1 cellular context compared by ENCODE assay signal in the genomic region with DNA sequence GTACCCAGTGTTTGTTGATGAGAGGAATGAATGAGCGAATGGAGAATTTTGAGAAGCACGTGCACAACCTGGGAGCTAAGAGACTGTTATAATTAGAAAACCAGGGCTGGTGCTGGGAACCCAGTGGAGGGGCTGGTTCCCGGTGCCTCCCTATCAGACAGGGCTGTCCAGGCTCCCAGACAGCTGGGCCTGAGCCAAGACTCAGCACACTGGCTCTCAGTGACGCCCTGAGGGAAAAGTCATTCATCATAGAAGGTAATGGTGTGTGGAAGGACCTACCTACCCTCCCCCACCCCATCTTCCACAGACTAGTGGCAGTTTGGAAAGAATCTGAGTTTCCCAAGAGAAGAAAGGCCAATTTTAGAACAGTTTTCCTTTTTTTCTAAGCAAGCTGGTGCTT.
TF ChIP-seq lines count a peak whose summit lies in the region.

No MANE protein-coding gene starts in this region.

TF ChIP-seq in SK-N-SH, 30 proteins besides CTCF, POLR2A, EP300 and RAD21 (continued from another document):
- TF ChIP-seq POLR2AphosphoS5 (IDR thresholded peaks at IDR 0.05; ENCODE audit: low read depth, low read length): no peak
- TF ChIP-seq, protein P1, sequence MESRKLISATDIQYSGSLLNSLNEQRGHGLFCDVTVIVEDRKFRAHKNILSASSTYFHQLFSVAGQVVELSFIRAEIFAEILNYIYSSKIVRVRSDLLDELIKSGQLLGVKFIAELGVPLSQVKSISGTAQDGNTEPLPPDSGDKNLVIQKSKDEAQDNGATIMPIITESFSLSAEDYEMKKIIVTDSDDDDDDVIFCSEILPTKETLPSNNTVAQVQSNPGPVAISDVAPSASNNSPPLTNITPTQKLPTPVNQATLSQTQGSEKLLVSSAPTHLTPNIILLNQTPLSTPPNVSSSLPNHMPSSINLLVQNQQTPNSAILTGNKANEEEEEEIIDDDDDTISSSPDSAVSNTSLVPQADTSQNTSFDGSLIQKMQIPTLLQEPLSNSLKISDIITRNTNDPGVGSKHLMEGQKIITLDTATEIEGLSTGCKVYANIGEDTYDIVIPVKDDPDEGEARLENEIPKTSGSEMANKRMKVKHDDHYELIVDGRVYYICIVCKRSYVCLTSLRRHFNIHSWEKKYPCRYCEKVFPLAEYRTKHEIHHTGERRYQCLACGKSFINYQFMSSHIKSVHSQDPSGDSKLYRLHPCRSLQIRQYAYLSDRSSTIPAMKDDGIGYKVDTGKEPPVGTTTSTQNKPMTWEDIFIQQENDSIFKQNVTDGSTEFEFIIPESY (IDR thresholded peaks at IDR 0.05; ENCODE audit: borderline replicate concordance, low read depth): no peak
- TF ChIP-seq, protein P2, sequence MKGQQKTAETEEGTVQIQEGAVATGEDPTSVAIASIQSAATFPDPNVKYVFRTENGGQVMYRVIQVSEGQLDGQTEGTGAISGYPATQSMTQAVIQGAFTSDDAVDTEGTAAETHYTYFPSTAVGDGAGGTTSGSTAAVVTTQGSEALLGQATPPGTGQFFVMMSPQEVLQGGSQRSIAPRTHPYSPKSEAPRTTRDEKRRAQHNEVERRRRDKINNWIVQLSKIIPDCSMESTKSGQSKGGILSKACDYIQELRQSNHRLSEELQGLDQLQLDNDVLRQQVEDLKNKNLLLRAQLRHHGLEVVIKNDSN (IDR thresholded peaks at IDR 0.05; ENCODE audit: borderline replicate concordance, low read depth): no peak
- TF ChIP-seq MXI1 (IDR thresholded peaks at IDR 0.05; ENCODE audit: low read depth, low read length): no peak
- no peak for TF ChIP-seq RCOR1 (IDR thresholded peaks at IDR 0.05; ENCODE audit: low read length)
- TF ChIP-seq, protein P3, sequence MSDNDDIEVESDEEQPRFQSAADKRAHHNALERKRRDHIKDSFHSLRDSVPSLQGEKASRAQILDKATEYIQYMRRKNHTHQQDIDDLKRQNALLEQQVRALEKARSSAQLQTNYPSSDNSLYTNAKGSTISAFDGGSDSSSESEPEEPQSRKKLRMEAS (IDR thresholded peaks at IDR 0.05; ENCODE audit: low read depth): no peak
- TF ChIP-seq RXRA (IDR thresholded peaks at IDR 0.05; ENCODE audit: borderline replicate concordance, low read depth): no peak
- TF ChIP-seq GABPA (IDR thresholded peaks at IDR 0.05; ENCODE audit: low read depth): no peak
